Comparison of ENCODE assay signal across 27 cellular contexts in the genomic region with DNA sequence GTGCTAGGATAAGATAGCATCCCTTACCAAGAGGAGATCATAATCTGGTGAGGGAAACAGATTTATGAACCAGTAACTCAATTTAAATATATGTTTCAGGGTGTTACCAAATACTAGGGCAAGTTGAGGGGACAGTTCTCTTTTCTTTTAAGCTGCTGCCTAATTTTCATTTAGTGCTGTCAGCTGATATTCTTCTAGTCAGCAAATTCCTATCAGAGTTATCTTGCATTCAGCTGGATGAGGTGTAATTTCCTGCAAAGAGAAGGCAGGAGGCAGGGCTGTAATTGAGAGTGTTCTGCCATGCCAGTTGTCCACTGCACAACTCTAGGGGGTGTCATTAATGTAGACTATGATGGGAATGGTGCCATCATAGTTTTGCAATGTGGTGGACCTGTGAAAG.
"Had no signal": no experiment of that assay in that cellular context is flagged by ENCODE, and none has a peak within 500 bp of the region (broad histone marks: within the 10 kb centered on the region; RNA-seq: fewer than 3 reads in every experiment).

No MANE protein-coding gene starts in this region.

- H3K27ac ChIP-seq: stomach, suprapubic skin, testis, thoracic aorta, thyroid gland, tibial artery, tibial nerve, transverse colon, upper lobe of left lung, upper lobe of right lung, uterus, vagina had no signal

- H3K27me3 ChIP-seq: stomach, suprapubic skin, testis, thyroid gland, tibial artery, tibial nerve, transverse colon, upper lobe of left lung, upper lobe of right lung, uterus, vagina had no signal

- H3K9me3 ChIP-seq: stomach, suprapubic skin, testis, thoracic aorta, thyroid gland, tibial artery, tibial nerve, transverse colon, upper lobe of left lung, upper lobe of right lung, uterus, vagina had no signal

- H3K4me1 ChIP-seq: stomach, suprapubic skin, testis, thyroid gland, tibial artery, transverse colon, upper lobe of left lung, upper lobe of right lung, uterus, vagina had no signal

- H3K36me3 ChIP-seq: stomach, suprapubic skin, thoracic aorta, thyroid gland, tibial artery, tibial nerve, transverse colon, upper lobe of left lung, upper lobe of right lung, uterus, vagina had no signal

- FAIRE-seq: urothelium cell line had no signal

- H3K4me3 ChIP-seq: stomach, suprapubic skin, testis, thoracic aorta, thyroid gland, tibial artery, tibial nerve, transverse colon, upper lobe of left lung, upper lobe of right lung, uterus, vagina had no signal

- ATAC-seq: stimulated activated effector memory CD8-positive, alpha-beta T cell treated with anti-CD3 and anti-CD28 coated beads, Interleukin-12 subunit alpha, Interleukin-12 subunit beta, amount 100 ng/mL, for 72 hours; stimulated activated memory B cell treated with anti-CD40 and anti-IgM and Interleukin-4, amounts not matched to agents 10 μg/mL and 1 μg/mL and 100 μg/mL, for 72 hours; stimulated activated naive CD8-positive, alpha-beta T cell treated with anti-CD3 and anti-CD28 coated beads, Interleukin-15, amount 100 ng/mL, for 72 hours; stimulated activated naive CD8-positive, alpha-beta T cell treated with anti-CD3 and anti-CD28 coated beads, Interleukin-15, Interleukin-2, amounts not matched to agents 100 U/mL and 50 U/mL, for 24 hours; upper lobe of right lung had no signal

- DNase-seq: stimulated activated CD4-positive, alpha-beta T cell treated with anti-CD3 and anti-CD28 coated beads, Interleukin-2, amount 100 ng/mL, for 48 hours; stimulated activated CD4-positive, alpha-beta T cell treated with anti-CD3 and anti-CD28 coated beads, Interleukin-4, amount 100 ng/mL, for 1 hour; stimulated activated CD4-positive, alpha-beta T cell treated with anti-CD3 and anti-CD28 coated beads, Interleukin-4, amount 100 ng/mL, for 24 hours; stimulated activated CD4-positive, alpha-beta T cell treated with anti-CD3 and anti-CD28 coated beads, Interleukin-4, amount 100 ng/mL, for 4 hours; stimulated activated CD8-positive, alpha-beta memory T cell treated with anti-CD3 and anti-CD28 coated beads, Interleukin-4, amount 100 ng/mL, for 48 hours; stimulated activated naive B cell treated with anti-CD40 and anti-IgM and Interleukin-4, amounts not matched to agents 10 μg/mL and 1 μg/mL and 100 μg/mL, for 72 hours; stimulated activated naive CD4-positive, alpha-beta T cell; stimulated activated naive CD4-positive, alpha-beta T cell treated with Interleukin-2 at 50 U/mL for 16 hours; stimulated activated naive CD8-positive, alpha-beta T cell treated with anti-CD3 and anti-CD28 coated beads, Interleukin-15, amount 100 ng/mL, for 72 hours; stimulated activated naive CD8-positive, alpha-beta T cell treated with anti-CD3 and anti-CD28 coated beads, Interleukin-15, Interleukin-2, amounts not matched to agents 100 U/mL and 50 U/mL, for 24 hours; stomach; substantia nigra; testis; thyroid gland; tibial artery; transverse colon; trophoblast cell; upper lobe of left lung; upper lobe of right lung; uterus had no signal
